Comparison of ENCODE assay signal across 21 cellular contexts in genomic region chrX:44011505-44011904, GRCh38. TPM values are rescaled to one million over a fixed set of nuclear protein-coding genes. Genes with fewer than 3 reads are reported as not detected.
DNase-seq lines count a peak whose midpoint lies in the region; ATAC-seq and TF ChIP-seq lines count a peak whose summit lies in the region.
"Had no signal": no experiment of that assay in that cellular context is flagged by ENCODE, and none has a peak within 500 bp of the region (broad histone marks: within the 10 kb centered on the region; RNA-seq: fewer than 3 reads in every experiment).

No MANE protein-coding gene starts in this region.

- no peaks in the 10 kb centered on the region for H3K27me3 Mint-ChIP-seq in dendritic cell treated with granulocyte-macrophage colony-stimulating factor and Interleukin-4, amounts not matched to agents 40 ng/mL and 50 ng/mL, for 4 days

- H3K9ac ChIP-seq in BLaER1 = no peak overlapping the region

- TF ChIP-seq POLR2A in prostate gland (IDR thresholded peaks at IDR 0.05) = no peak

- TF ChIP-seq CTCF in HL-60 (IDR thresholded peaks at IDR 0.05; ENCODE audit: insufficient read depth, low read length) = no peak
- TF ChIP-seq CTCF in prostate gland (IDR thresholded peaks at IDR 0.05) = no peak

- H3K36me3 ChIP-seq in BLaER1 (no peaks in the 10 kb centered on the region), prostate gland (no peaks in the 10 kb centered on the region)

- H3K36me3 Mint-ChIP-seq in dendritic cell treated with granulocyte-macrophage colony-stimulating factor and Interleukin-4, amounts not matched to agents 40 ng/mL and 50 ng/mL, for 4 days (ENCODE audit: low read depth) = no peaks in the 10 kb centered on the region

- DNase-seq in HL-60 (ENCODE audit: low read depth in 1 of 2, low spot score in 1 of 2) = peak; percentile 23 to 27
- DNase-seq in NOMO-1 treated with dmso at 0.1 percent for 144 hours (lab: John Stamatoyannopoulos, UW; ENCODE audit: unreplicated experiment) = peak; percentile 10
- DNase-seq in prostate gland (ENCODE audit: low spot score) = no peak
- DNase-seq in iPS-NIHi11 (ENCODE audit: low spot score) = no peak
- DNase-seq: C1 segment of cervical spinal cord, DMS 273 treated with DMSO at 0.1 percent for 48 hours, DND-41, NCI-H1105 treated with DMSO at 0.1 percent for 48 hours, NCI-H1694, NCI-H2081 treated with DMSO at 0.1 percent for 48 hours, NCI-H226, NCI-H524, NCI-H82 had no signal

- H3K4me3 ChIP-seq in BLaER1 (no peak overlapping the region), HL-60 (replicated peaks; ENCODE audit: insufficient read depth, low read length) (no peak overlapping the region), prostate gland (no peak overlapping the region)

- peak overlapping the region; percentile 69 for H3K27ac Mint-ChIP-seq in dendritic cell treated with granulocyte-macrophage colony-stimulating factor and Interleukin-4, amounts not matched to agents 40 ng/mL and 50 ng/mL, for 4 days

- H3K27me3 ChIP-seq in BLaER1 (no peaks in the 10 kb centered on the region), HL-60 (ENCODE audit: insufficient read depth, poor library complexity, severe bottlenecking) (peaks cover 2% of the 10 kb centered on the region), prostate gland (replicated peaks; ENCODE audit: insufficient read depth) (no peaks in the 10 kb centered on the region)

- no peak for ATAC-seq in HG02885 (IDR thresholded peaks at IDR 0.05; ENCODE audit: poor library complexity, unreplicated experiment)
- ATAC-seq: Right ventricle myocardium inferior had no signal

- H3K4me3 Mint-ChIP-seq in dendritic cell treated with granulocyte-macrophage colony-stimulating factor and Interleukin-4, amounts not matched to agents 40 ng/mL and 50 ng/mL, for 4 days = no peak overlapping the region

- no peaks in the 10 kb centered on the region; the same call in 1 of the 2 replicates for H4K20me1 ChIP-seq in BLaER1

- WGBS in prostate gland = 81% methylated on average over 3 of the region's 3 CpGs

- H3K27ac ChIP-seq in BLaER1 (no peak overlapping the region), HL-60 (replicated peaks) (no peak overlapping the region), prostate gland (no peak overlapping the region)

- intact Hi-C loops in dendritic cell treated with granulocyte-macrophage colony-stimulating factor and Interleukin-4, amounts not matched to agents 40 ng/mL and 50 ng/mL, for 4 days (cut with micrococcal nuclease) = loop anchor here (5.0 kb wide), 1 partner anchor 39 kb away; the partner anchor contains the start of gene NDP
- intact Hi-C loops in prostate gland (cut with DNase I) = no loop called here

- peaks cover 25% of the 10 kb centered on the region for H3K4me1 Mint-ChIP-seq in dendritic cell treated with granulocyte-macrophage colony-stimulating factor and Interleukin-4, amounts not matched to agents 40 ng/mL and 50 ng/mL, for 4 days (ENCODE audit: low read depth)

- H3K9me3 ChIP-seq in BLaER1 = no peaks in the 10 kb centered on the region
- H3K9me3 ChIP-seq in prostate gland = no peaks in the 10 kb centered on the region

- H3K9me3 Mint-ChIP-seq in dendritic cell treated with granulocyte-macrophage colony-stimulating factor and Interleukin-4, amounts not matched to agents 40 ng/mL and 50 ng/mL, for 4 days = no peaks in the 10 kb centered on the region

- H3K4me1 ChIP-seq in BLaER1 = peaks cover 29% of the 10 kb centered on the region
- H3K4me1 ChIP-seq in prostate gland (replicated peaks) = no peaks in the 10 kb centered on the region

- H3K4me2 ChIP-seq in BLaER1 = peak overlapping the region; percentile 50

RNA-seq across cellular contexts. Expression of gene NDP, which starts 38.3 kb away (rescaled TPM):
- 1 to 10 TPM; 3.3 to 4.6 TPM for total RNA-seq in prostate gland
- total RNA-seq: G401, HT1080, MCF 10A, Right ventricle myocardium inferior, SK-MEL-5 had no signal

Comparison
In these comparisons a context has a peak if more than half of its experiments do, and no peak if none do; other contexts are left out.
1. DNase-seq: peak in HL-60 (2 of 2) and NOMO-1 treated with dmso at 0.1 percent for 144 hours (single experiment); none in prostate gland (single experiment) and iPS-NIHi11 (single experiment).